In genomic region chr2:98419977-98420725, GRCh38 we compare ENCODE assay signal across 1 cellular context.
TF ChIP-seq lines count a peak whose summit lies in the region.

No MANE protein-coding gene starts in this region.

TF ChIP-seq in GM23338, 12 proteins besides CTCF, POLR2A, EP300 and RAD21 (continued from another document):
- TF ChIP-seq ZNF462 (CRISPR knock-in tag; IDR thresholded peaks at IDR 0.05) (no peak), JUNB (IDR thresholded peaks at IDR 0.05; ENCODE audit: unreplicated experiment) (no peak), NANOG (IDR thresholded peaks at IDR 0.05; ENCODE audit: borderline replicate concordance) (no peak), ZNF114 (CRISPR knock-in tag; IDR thresholded peaks at IDR 0.05) (no peak), EZH2 (IDR thresholded peaks at IDR 0.05; ENCODE audit: low read depth, unreplicated experiment) (no peak), ETS1 (IDR thresholded peaks at IDR 0.05) (no peak), EZH2phosphoT487 (IDR thresholded peaks at IDR 0.05; ENCODE audit: unreplicated experiment) (no peak), STAT1 (IDR thresholded peaks at IDR 0.05; ENCODE audit: unreplicated experiment) (no peak)
TF ChIP-seq in GM23338: peak in this region for 0.
